39 cellular contexts compared by ENCODE assay signal in the genomic region with DNA sequence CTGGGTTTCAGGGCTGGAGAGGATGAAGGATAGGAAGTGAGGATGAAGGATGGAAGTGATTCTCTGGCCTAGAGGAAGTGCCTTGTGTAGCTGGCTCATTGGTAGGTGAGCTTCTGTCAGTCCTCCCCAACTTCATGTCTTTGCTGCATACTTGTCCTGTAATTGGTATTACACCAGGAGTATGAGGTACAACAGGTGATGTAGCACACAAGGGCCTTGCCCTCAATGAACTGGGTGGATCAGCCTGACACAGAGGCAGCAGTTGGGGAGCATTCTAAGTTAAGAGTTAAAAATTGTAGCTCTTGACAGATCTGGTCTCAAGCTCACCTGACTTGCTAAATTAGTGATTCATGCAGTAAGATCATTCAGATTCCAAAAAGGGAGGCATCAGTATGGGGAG. TPM values are rescaled to one million over a fixed set of nuclear protein-coding genes. Genes with fewer than 3 reads are reported as not detected.
A peak's percentile ranks its signal among the peaks of the same experiment; 100 is the strongest.
DNase-seq lines count a peak whose midpoint lies in the region; ATAC-seq and TF ChIP-seq lines count a peak whose summit lies in the region.
"Had no signal": no experiment of that assay in that cellular context is flagged by ENCODE, and none has a peak within 500 bp of the region (broad histone marks: within the 10 kb centered on the region; RNA-seq: fewer than 3 reads in every experiment).

No MANE protein-coding gene starts in this region.

- H3K18ac ChIP-seq in neuronal stem cell (ENCODE audit: low read length) = no peak overlapping the region

- H3K4me3 ChIP-seq in HEK293 (ENCODE audit: low read depth, low read length) (no peak overlapping the region), endodermal cell (ENCODE audit: low read length) (peak overlapping the region; percentile 77), neuronal stem cell (ENCODE audit: low read length in 2 of 2) (peak overlapping the region in 1 of 2 donors; percentile 33)
- H3K4me3 ChIP-seq: A549; BLaER1; BLaER1 treated with 17β-estradiol and CSF1 and Interleukin-3, amounts not matched to agents 10 nM and 100 nM had no signal

- H3K4me1 Mint-ChIP-seq in endodermal cell (peaks cover 9% of the 10 kb centered on the region), osteocyte (ENCODE audit: unreplicated experiment) (no peaks in the 10 kb centered on the region)
- H3K4me1 Mint-ChIP-seq: B cell; CD14-positive monocyte; CD4-positive, alpha-beta memory T cell; CD4-positive, CD25-positive, alpha-beta regulatory T cell; CD8-positive, alpha-beta memory T cell had no signal

- TF ChIP-seq CTCF in HEK293 (tag by site-specific recombination; IDR thresholded peaks at IDR 0.05) (no peak), endodermal cell (conservative IDR thresholded peaks at IDR 0.05) (no peak), osteocyte (IDR thresholded peaks at IDR 0.05) (no peak)

- no peak for ATAC-seq in GM19397 (IDR thresholded peaks at IDR 0.05; ENCODE audit: unreplicated experiment)
- ATAC-seq: A549; CD8-positive, alpha-beta T cell had no signal

- H3K27me3 Mint-ChIP-seq in endodermal cell (ENCODE audit: insufficient read depth) = peaks cover 15% of the 10 kb centered on the region
- H3K27me3 Mint-ChIP-seq in osteocyte (ENCODE audit: unreplicated experiment) = no peaks in the 10 kb centered on the region

- peak overlapping the region; percentile 16 for H2BK12ac ChIP-seq in neuronal stem cell (ENCODE audit: low read length)

- H4K91ac ChIP-seq in neuronal stem cell (ENCODE audit: low read depth, low read length, poor library complexity) = no peak overlapping the region

- no peak overlapping the region for H3K9ac ChIP-seq in endodermal cell (ENCODE audit: extremely low read depth, low read length, poor library complexity, severe bottlenecking)
- H3K9ac ChIP-seq in neuronal stem cell (ENCODE audit: low read depth, low read length, poor library complexity) = no peak overlapping the region
- H3K9ac ChIP-seq: BLaER1; BLaER1 treated with 17β-estradiol and CSF1 and Interleukin-3, amounts not matched to agents 10 nM and 100 nM had no signal

- H3K9me3 Mint-ChIP-seq in endodermal cell = peaks cover 22% of the 10 kb centered on the region
- no peaks in the 10 kb centered on the region for H3K9me3 Mint-ChIP-seq in osteocyte (ENCODE audit: unreplicated experiment)
- H3K9me3 Mint-ChIP-seq: CD4-positive, alpha-beta T cell; CD8-positive, alpha-beta memory T cell; CD8-positive, alpha-beta T cell had no signal

- DNase-seq in endodermal cell (no peak), neuronal stem cell (ENCODE audit: low spot score) (no peak), osteocyte (ENCODE audit: extremely low spot score, unreplicated experiment) (peak; percentile 2), NCI-H748 (lab: John Stamatoyannopoulos, UW; ENCODE audit: unreplicated experiment) (no peak), medulla oblongata (ENCODE audit: extremely low spot score) (no peak), GM19238 (ENCODE audit: insufficient read length, low spot score) (no peak)
- DNase-seq: 8988T; ACHN; AML-193; BE2C; C1 segment of cervical spinal cord; Caco-2; Calu3; CD4-positive, alpha-beta memory T cell; CD4-positive, alpha-beta T cell; CD4-positive, CD25-positive, alpha-beta regulatory T cell; CD8-positive, alpha-beta memory T cell; CD8-positive, alpha-beta T cell; COR-L47; DMS 273 treated with DMSO at 0.1 percent for 48 hours; DMS153; DMS53; DMS79; DMS79 treated with DMSO at 0.1 percent for 48 hours; DND-41; EL had no signal

- H2BK15ac ChIP-seq in neuronal stem cell (ENCODE audit: low read length) = no peak overlapping the region

- H3K27ac ChIP-seq in HEK293 (ENCODE audit: extremely low read depth, low read depth, low read length) = no peak overlapping the region
- H3K27ac ChIP-seq in endodermal cell (ENCODE audit: low read depth, low read length) = no peak overlapping the region
- no peak overlapping the region for H3K27ac ChIP-seq in neuronal stem cell (replicated peaks; ENCODE audit: low read length)
- H3K27ac ChIP-seq: 22Rv1; A549; BLaER1; BLaER1 treated with 17β-estradiol and CSF1 and Interleukin-3, amounts not matched to agents 10 nM and 100 nM; C4-2B had no signal

- no peak overlapping the region for H3K4me3 Mint-ChIP-seq in endodermal cell
- no peak overlapping the region for H3K4me3 Mint-ChIP-seq in osteocyte (ENCODE audit: unreplicated experiment)
- H3K4me3 Mint-ChIP-seq: B cell; CD14-positive monocyte; CD4-positive, alpha-beta memory T cell; CD4-positive, alpha-beta T cell; CD4-positive, CD25-positive, alpha-beta regulatory T cell; CD8-positive, alpha-beta memory T cell; CD8-positive, alpha-beta T cell had no signal

- H3K36me3 ChIP-seq in HEK293 (ENCODE audit: control insufficient read depth in 2 of 2, insufficient read depth in 1 of 2, low read length in 2 of 2) (no peaks in the 10 kb centered on the region), endodermal cell (ENCODE audit: control insufficient read depth, insufficient read depth, low read length) (peaks cover 7% of the 10 kb centered on the region), neuronal stem cell (replicated peaks in 1 of 2; ENCODE audit: control insufficient read depth in 2 of 2, insufficient read depth in 2 of 2, low read length in 2 of 2) (no peaks in the 10 kb centered on the region)
- H3K36me3 ChIP-seq: BE2C; BLaER1; BLaER1 treated with 17β-estradiol and CSF1 and Interleukin-3, amounts not matched to agents 10 nM and 100 nM had no signal

- H2AFZ ChIP-seq in neuronal stem cell (ENCODE audit: low read length) = no peak overlapping the region

- no peak overlapping the region for H3K4ac ChIP-seq in neuronal stem cell (ENCODE audit: low read length)

- H3K14ac ChIP-seq in neuronal stem cell (ENCODE audit: low read length) = no peak overlapping the region

- no peaks in the 10 kb centered on the region for H3K36me3 Mint-ChIP-seq in endodermal cell (ENCODE audit: low read depth)
- H3K36me3 Mint-ChIP-seq in osteocyte (ENCODE audit: unreplicated experiment) = no peaks in the 10 kb centered on the region
- H3K36me3 Mint-ChIP-seq: CD14-positive monocyte; CD4-positive, alpha-beta memory T cell; CD4-positive, CD25-positive, alpha-beta regulatory T cell; CD8-positive, alpha-beta memory T cell; CD8-positive, alpha-beta T cell had no signal

- H2AK5ac ChIP-seq in neuronal stem cell (ENCODE audit: low read depth, low read length) = no peak overlapping the region

- CTCF ChIA-PET in HEK293 (lab: Yijun Ruan, JAX) = interaction anchor here (1.1 kb wide), 1 partner anchor 15 kb away, joined by 3 read pairs; no protein-coding TSS in a partner anchor

- H2BK5ac ChIP-seq in neuronal stem cell (ENCODE audit: low read length) = no peak overlapping the region

- H3K4me2 ChIP-seq in neuronal stem cell (ENCODE audit: insufficient read depth, low read length, poor library complexity, severe bottlenecking) = no peak overlapping the region
- H3K4me2 ChIP-seq: A549; BLaER1; BLaER1 treated with 17β-estradiol and CSF1 and Interleukin-3, amounts not matched to agents 10 nM and 100 nM had no signal

- H3K9me3 ChIP-seq in HEK293 (ENCODE audit: control insufficient read depth, insufficient read depth, low read depth, low read length) (no peaks in the 10 kb centered on the region), endodermal cell (ENCODE audit: control insufficient read depth, low read length) (peaks cover 53% of the 10 kb centered on the region), neuronal stem cell (replicated peaks in 1 of 2; ENCODE audit: control insufficient read depth in 2 of 2, insufficient read depth in 1 of 2, low read depth in 1 of 2, low read length in 2 of 2) (peaks cover 0 to 2% of the 10 kb centered on the region in 2 donors)
- H3K9me3 ChIP-seq: A549, BE2C, BLaER1 had no signal

- H3K4me1 ChIP-seq in HEK293 (ENCODE audit: control insufficient read depth, insufficient read depth, low read length) = no peaks in the 10 kb centered on the region
- H3K4me1 ChIP-seq in endodermal cell (ENCODE audit: control insufficient read depth, insufficient read depth, low read length) = peaks cover 7% of the 10 kb centered on the region
- no peaks in the 10 kb centered on the region for H3K4me1 ChIP-seq in neuronal stem cell (ENCODE audit: control insufficient read depth in 2 of 2, insufficient read depth in 1 of 2, low read depth in 1 of 2, low read length in 2 of 2)
- H3K4me1 ChIP-seq: A549; BE2C; BLaER1; BLaER1 treated with 17β-estradiol and CSF1 and Interleukin-3, amounts not matched to agents 10 nM and 100 nM had no signal

- POLR2A ChIA-PET in HEK293 (lab: Yijun Ruan, JAX) = no interaction called here

- no peaks in the 10 kb centered on the region for H3K79me1 ChIP-seq in neuronal stem cell (ENCODE audit: low read depth, low read length)

- H3K27me3 ChIP-seq in endodermal cell (ENCODE audit: control insufficient read depth, insufficient read depth, low read length, poor library complexity, severe bottlenecking) (no peaks in the 10 kb centered on the region), neuronal stem cell (ENCODE audit: control insufficient read depth in 3 of 3, insufficient read depth in 3 of 3, low read depth in 1 of 3, low read length in 3 of 3) (no peaks in the 10 kb centered on the region)
- H3K27me3 ChIP-seq: BE2C; BLaER1; BLaER1 treated with 17β-estradiol and CSF1 and Interleukin-3, amounts not matched to agents 10 nM and 100 nM had no signal

- H2BK120ac ChIP-seq in neuronal stem cell (ENCODE audit: low read depth, low read length) = no peak overlapping the region

- H3K27ac Mint-ChIP-seq in endodermal cell (no peak overlapping the region), osteocyte (ENCODE audit: unreplicated experiment) (no peak overlapping the region)
- H3K27ac Mint-ChIP-seq: B cell; CD14-positive monocyte; CD4-positive, alpha-beta memory T cell; CD4-positive, alpha-beta T cell; CD4-positive, CD25-positive, alpha-beta regulatory T cell; CD8-positive, alpha-beta T cell had no signal

- H4K8ac ChIP-seq in neuronal stem cell (ENCODE audit: low read depth, low read length) = no peak overlapping the region

- no peak overlapping the region for H3K23ac ChIP-seq in neuronal stem cell (ENCODE audit: low read depth, low read length, poor library complexity)

TF ChIP-seq in HEK293, 187 proteins besides CTCF, POLR2A, EP300 and RAD21:
- TF ChIP-seq SCRT2 (tag by site-specific recombination; IDR thresholded peaks at IDR 0.05) = peak; percentile 56
- no peak for TF ChIP-seq ZNF404 (tag by site-specific recombination; IDR thresholded peaks at IDR 0.05)

RNA-seq across cellular contexts. Expression of gene CACNA1E, which starts 37.9 kb away (rescaled TPM):
- 1 to 10 TPM; 4.7 to 5.8 TPM for total RNA-seq in endodermal cell
- polyA plus RNA-seq in endodermal cell (2013, experiment 1 of 2) = 3.9 TPM
- 5.1 TPM for polyA plus RNA-seq in endodermal cell (2013, experiment 2 of 2)
- 0.61 TPM for polyA plus RNA-seq in neuronal stem cell (2013, experiment 1 of 2)
- polyA plus RNA-seq in neuronal stem cell (2013, experiment 2 of 2) = 0.40 TPM
- total RNA-seq in osteocyte = not detected in 2 replicates
- total RNA-seq: A172; A673; Calu3; CD4-positive, alpha-beta memory T cell; CD4-positive, alpha-beta T cell; CD4-positive, CD25-positive, alpha-beta regulatory T cell; CD8-positive, alpha-beta memory T cell; CD8-positive, alpha-beta T cell had no signal
- polyA plus RNA-seq: AG04450; BJ; CD14-positive monocyte; CD4-positive, alpha-beta memory T cell; CD4-positive, CD25-positive, alpha-beta regulatory T cell; CD8-positive, alpha-beta memory T cell had no signal
